ENCODE assay signal across 21 cellular contexts in genomic region chr9:126618200-126618589, GRCh38. TPM values are rescaled to one million over a fixed set of nuclear protein-coding genes. Genes with fewer than 3 reads are reported as not detected.
DNase-seq lines count a peak whose midpoint lies in the region; ATAC-seq, FAIRE-seq and TF ChIP-seq lines count a peak whose summit lies in the region.
"Had no signal": no experiment of that assay in that cellular context is flagged by ENCODE, and none has a peak within 500 bp of the region (broad histone marks: within the 10 kb centered on the region; RNA-seq: fewer than 3 reads in every experiment).

No MANE protein-coding gene starts in this region.

- no peak overlapping the region for H3K27ac ChIP-seq in HepG2 (ENCODE audit: extremely low read length, insufficient read depth, low read length)
- H3K27ac ChIP-seq: heart left ventricle, neutrophil, right atrium auricular region, stomach, uterus had no signal

- no peaks in the 10 kb centered on the region for H3K36me3 Mint-ChIP-seq in stimulated activated naive CD8-positive, alpha-beta T cell treated with anti-CD3 and anti-CD28 coated beads, Interleukin-15, Interleukin-2, amounts not matched to agents 100 ng/mL and 50 ng/mL, for 24 hours (ENCODE audit: low read depth)
- H3K36me3 Mint-ChIP-seq in chondrocyte (ENCODE audit: low read depth) (peaks cover 2% of the 10 kb centered on the region), nephron (ENCODE audit: low read depth) (no peaks in the 10 kb centered on the region), type B pancreatic cell (peaks cover 8% of the 10 kb centered on the region)

- no peaks in the 10 kb centered on the region for H3K9me3 ChIP-seq in HepG2 (ENCODE audit: low read length)
- H3K9me3 ChIP-seq: heart left ventricle, neutrophil, right atrium auricular region, stomach, uterus had no signal

- POLR2A ChIA-PET in HepG2 (lab: Yijun Ruan, JAX): no interaction called here

- peaks cover 73% of the 10 kb centered on the region for H3K27me3 Mint-ChIP-seq in stimulated activated naive CD8-positive, alpha-beta T cell treated with anti-CD3 and anti-CD28 coated beads, Interleukin-15, Interleukin-2, amounts not matched to agents 100 ng/mL and 50 ng/mL, for 24 hours
- H3K27me3 Mint-ChIP-seq in chondrocyte (ENCODE audit: low read depth): peaks cover 76% of the 10 kb centered on the region
- H3K27me3 Mint-ChIP-seq in nephron (ENCODE audit: low read depth): peaks cover 95% of the 10 kb centered on the region
- peaks cover 85% of the 10 kb centered on the region for H3K27me3 Mint-ChIP-seq in type B pancreatic cell

- intact Hi-C loops in HepG2 (cut with micrococcal nuclease; ENCODE audit: unreplicated experiment): no loop called here

- TF ChIP-seq CTCF in chondrocyte (IDR thresholded peaks at IDR 0.05) (no peak), nephron (IDR thresholded peaks at IDR 0.05; ENCODE audit: unreplicated experiment in 3 of 3) (no peak), type B pancreatic cell (conservative IDR thresholded peaks at IDR 0.05) (no peak), HepG2 (CRISPR knock-in tag; IDR thresholded peaks at IDR 0.05) (no peak)

- peak overlapping the region; percentile 5 for H3K4me3 Mint-ChIP-seq in stimulated activated naive CD8-positive, alpha-beta T cell treated with anti-CD3 and anti-CD28 coated beads, Interleukin-15, Interleukin-2, amounts not matched to agents 100 ng/mL and 50 ng/mL, for 24 hours
- no peak overlapping the region for H3K4me3 Mint-ChIP-seq in chondrocyte (ENCODE audit: unreplicated experiment)
- H3K4me3 Mint-ChIP-seq in nephron: peak overlapping the region; percentile 63 to 83 (median 79)
- peak overlapping the region; percentile 76 for H3K4me3 Mint-ChIP-seq in type B pancreatic cell

- peaks cover 14% of the 10 kb centered on the region for H3K4me1 ChIP-seq in HepG2 (ENCODE audit: insufficient read depth, low read length)

- DNase-seq in stimulated activated naive CD8-positive, alpha-beta T cell treated with anti-CD3 and anti-CD28 coated beads, Interleukin-15, Interleukin-2, amounts not matched to agents 100 U/mL and 50 U/mL, for 24 hours: no peak
- DNase-seq in chondrocyte (ENCODE audit: low spot score) (peak; percentile 20), type B pancreatic cell (ENCODE audit: extremely low spot score, unreplicated experiment) (no peak), cerebellar nuclear complex (lab: John Stamatoyannopoulos, UW) (no peak), HepG2 (ENCODE audit: low spot score) (no peak)
- DNase-seq: amygdala; effector memory CD8-positive, alpha-beta T cell; mesenchymal stem cell; NCI-H1417; NCI-H2171 treated with DMSO at 0.1 percent for 48 hours; NCI-H774; stomach; uterus had no signal

- no peak overlapping the region for H3K4me3 ChIP-seq in HepG2 (replicated peaks in 1 of 3; ENCODE audit: insufficient read depth in 1 of 3, low read depth in 2 of 3, low read length in 3 of 3)
- H3K4me3 ChIP-seq: heart left ventricle, right atrium auricular region, uterus had no signal

- no peak overlapping the region for H3K4me2 ChIP-seq in HepG2 (ENCODE audit: low read depth, low read length)

- no peak for TF ChIP-seq POLR2A in HepG2 (IDR thresholded peaks at IDR 0.05; ENCODE audit: insufficient read depth in 1 of 2, low read depth in 2 of 2, low read length in 2 of 2)

- no peaks in the 10 kb centered on the region for H3K79me2 ChIP-seq in HepG2 (ENCODE audit: insufficient read depth, low read length)

- in situ Hi-C loops in HepG2 (cut with HindIII; ENCODE audit: extremely low pct_ligation_motif_present, low pct_unique_long_range_greater_than_20kb): no loop called here

- ATAC-seq in stimulated activated naive CD8-positive, alpha-beta T cell treated with anti-CD3 and anti-CD28 coated beads, Interleukin-15, Interleukin-2, amounts not matched to agents 100 U/mL and 50 U/mL, for 24 hours: no peak
- ATAC-seq in GM21619 (IDR thresholded peaks at IDR 0.05; ENCODE audit: unreplicated experiment) (no peak), HepG2 (no peak)
- ATAC-seq: effector memory CD8-positive, alpha-beta T cell; heart left ventricle had no signal

- no peak overlapping the region for H3K9ac ChIP-seq in HepG2 (ENCODE audit: insufficient read depth, low read depth, low read length)

- WGBS in HepG2 (ENCODE audit: low lambda C conversion rate): 23% methylated on average over 11 of the region's 11 CpGs

- BruUV-seq in HepG2 (replicated peaks; lab: Mats Ljungman, UMichigan): no TSS peak

- no peak overlapping the region for H3K27ac Mint-ChIP-seq in stimulated activated naive CD8-positive, alpha-beta T cell treated with anti-CD3 and anti-CD28 coated beads, Interleukin-15, Interleukin-2, amounts not matched to agents 100 ng/mL and 50 ng/mL, for 24 hours
- no peak overlapping the region for H3K27ac Mint-ChIP-seq in chondrocyte (ENCODE audit: unreplicated experiment)
- H3K27ac Mint-ChIP-seq in nephron: peak overlapping the region in 1 of 3 experiments; percentile 8
- peak overlapping the region; percentile 53 for H3K27ac Mint-ChIP-seq in type B pancreatic cell
- H3K27ac Mint-ChIP-seq: activated T-helper 2 cell treated with anti-CD3 and anti-CD28 coated beads, Interferon-gamma antibody, Interleukin-2, Interleukin-4, amounts not matched to agents 10 μg/mL and 5 μg/mL and 100 μg/mL, durations not matched to agents 14 hours and 24 hours and 36 hours; effector memory CD8-positive, alpha-beta T cell had no signal

- no peaks in the 10 kb centered on the region for H4K20me1 ChIP-seq in HepG2 (ENCODE audit: insufficient read depth, low read length)

- peaks cover 29 to 91% of the 10 kb centered on the region in 2 experiments for H3K27me3 ChIP-seq in HepG2 (ENCODE audit: control insufficient read depth in 1 of 2, insufficient read depth in 2 of 2, low read length in 2 of 2)

- no peaks in the 10 kb centered on the region for H3K36me3 ChIP-seq in HepG2 (replicated peaks in 1 of 2; ENCODE audit: control insufficient read depth in 1 of 2, insufficient read depth in 2 of 2, low read length in 2 of 2)
- H3K36me3 ChIP-seq: heart left ventricle, neutrophil, right atrium auricular region, stomach, uterus had no signal

- peaks cover 12% of the 10 kb centered on the region for H3K4me1 Mint-ChIP-seq in stimulated activated naive CD8-positive, alpha-beta T cell treated with anti-CD3 and anti-CD28 coated beads, Interleukin-15, Interleukin-2, amounts not matched to agents 100 ng/mL and 50 ng/mL, for 24 hours (ENCODE audit: low read depth)
- H3K4me1 Mint-ChIP-seq in chondrocyte (ENCODE audit: low read depth) (peaks cover 6% of the 10 kb centered on the region), nephron (peaks cover 20% of the 10 kb centered on the region), type B pancreatic cell (ENCODE audit: unreplicated experiment) (peaks cover 31% of the 10 kb centered on the region)

- CTCF ChIA-PET in HepG2 (lab: Yijun Ruan, JAX; ENCODE audit: low intra/inter-chr PET ratio, low total read pairs): no interaction called here

- TF ChIP-seq RAD21 in HepG2 (CRISPR knock-in tag; IDR thresholded peaks at IDR 0.05): no peak

- no peak overlapping the region for H2AFZ ChIP-seq in HepG2 (ENCODE audit: low read length)

- no peaks in the 10 kb centered on the region for H3K9me3 Mint-ChIP-seq in stimulated activated naive CD8-positive, alpha-beta T cell treated with anti-CD3 and anti-CD28 coated beads, Interleukin-15, Interleukin-2, amounts not matched to agents 100 ng/mL and 50 ng/mL, for 24 hours
- H3K9me3 Mint-ChIP-seq in chondrocyte (ENCODE audit: low read depth): no peaks in the 10 kb centered on the region
- H3K9me3 Mint-ChIP-seq in nephron: no peaks in the 10 kb centered on the region
- no peaks in the 10 kb centered on the region for H3K9me3 Mint-ChIP-seq in type B pancreatic cell
- H3K9me3 Mint-ChIP-seq: activated T-helper 2 cell treated with anti-CD3 and anti-CD28 coated beads, Interferon-gamma antibody, Interleukin-2, Interleukin-4, amounts not matched to agents 10 μg/mL and 5 μg/mL and 100 μg/mL, durations not matched to agents 14 hours and 24 hours and 36 hours; effector memory CD8-positive, alpha-beta T cell had no signal

- TF ChIP-seq EP300 in HepG2 (IDR thresholded peaks at IDR 0.05; ENCODE audit: low read depth in 2 of 2, low read length in 2 of 2) (no peak), HepG2 (CRISPR knock-in tag; IDR thresholded peaks at IDR 0.05; ENCODE audit: borderline replicate concordance) (no peak)

- FAIRE-seq in HepG2 (lab: Jason Lieb, UNC): no peak
- FAIRE-seq: kidney had no signal

TF ChIP-seq in HepG2, 621 proteins besides CTCF, POLR2A, EP300 and RAD21 (continues in another document):
- TF ChIP-seq ZNF552 (CRISPR knock-in tag; IDR thresholded peaks at IDR 0.05; ENCODE audit: borderline replicate concordance) (no peak), GPN1 (CRISPR knock-in tag; IDR thresholded peaks at IDR 0.05; ENCODE audit: borderline replicate concordance) (no peak), JUN (CRISPR knock-in tag; IDR thresholded peaks at IDR 0.05) (no peak), JDP2 (CRISPR knock-in tag; IDR thresholded peaks at IDR 0.05; ENCODE audit: borderline replicate concordance) (no peak)

RNA-seq across cellular contexts. Expression of gene LMX1B, which starts 4.5 kb away (rescaled TPM):
- total RNA-seq in chondrocyte: 0.17 TPM in 1 of 3 replicates, not detected in the others
- 13.6 and 33.6 TPM in 2 replicates for total RNA-seq in type B pancreatic cell (ENCODE audit: low replicate concordance)
- total RNA-seq in HepG2 (2016; rRNA removed; fragmentation: Illumina TruSeq; extraction: Trizol): not detected in 2 replicates
- not detected in 2 replicates for total RNA-seq in HepG2 (2016; cell fraction: cytosol; rRNA removed; fragmentation: Illumina TruSeq; extraction: Trizol; ENCODE audit: low read depth)
- not detected in 2 replicates for total RNA-seq in HepG2 (2016; cell fraction: insoluble cytoplasmic fraction; rRNA removed; fragmentation: Illumina TruSeq; extraction: Trizol)
- not detected in 2 replicates for total RNA-seq in HepG2 (2016; cell fraction: membrane; rRNA removed; fragmentation: Illumina TruSeq; extraction: Trizol)
- total RNA-seq in HepG2 (2016; cell fraction: nucleus; rRNA removed; fragmentation: Illumina TruSeq; extraction: Trizol): not detected in 2 replicates
- polyA plus RNA-seq in HepG2 (2011; rRNA removed): not detected in 2 replicates
- 0.04 TPM in 1 of 2 replicates, not detected in the other for polyA plus RNA-seq in HepG2 (2011; cell fraction: cytosol; rRNA removed)
- polyA plus RNA-seq in HepG2 (2011; cell fraction: nucleus; rRNA removed): 0.03 TPM in 1 of 2 replicates, not detected in the other
- polyA plus RNA-seq in HepG2 (2012): not detected in 2 replicates
- polyA plus RNA-seq in HepG2 (2016; cell fraction: cytosol; fragmentation: Illumina TruSeq; extraction: Trizol; ENCODE audit: low read depth): not detected in 2 replicates
- 0.03 TPM in 1 of 2 replicates, not detected in the other for polyA plus RNA-seq in HepG2 (2016; cell fraction: insoluble cytoplasmic fraction; fragmentation: Illumina TruSeq; extraction: Trizol; ENCODE audit: low read depth)
- 0.16 TPM in 1 of 2 replicates, not detected in the other for polyA plus RNA-seq in HepG2 (2016; cell fraction: membrane; fragmentation: Illumina TruSeq; extraction: Trizol; ENCODE audit: low read depth)
- polyA plus RNA-seq in HepG2 (2016; cell fraction: nucleus; fragmentation: Illumina TruSeq; extraction: Trizol; ENCODE audit: insufficient read depth, low read depth): not detected in 2 replicates
- polyA minus RNA-seq in HepG2 (2011; rRNA and poly(A)+ RNA removed; ENCODE audit: low replicate concordance): 0.06 TPM in 1 of 2 replicates, not detected in the other
- not detected in 2 replicates for polyA minus RNA-seq in HepG2 (2011; cell fraction: cytosol; rRNA and poly(A)+ RNA removed)
- polyA minus RNA-seq in HepG2 (2011; cell fraction: nucleus; rRNA and poly(A)+ RNA removed): not detected in 2 replicates
- total RNA-seq: activated T-helper 2 cell treated with anti-CD3 and anti-CD28 coated beads, Interferon-gamma antibody, Interleukin-2, Interleukin-4, amounts not matched to agents 10 μg/mL and 5 μg/mL and 100 μg/mL, durations not matched to agents 14 hours and 24 hours and 36 hours; stomach; uterus had no signal

Comparison
In these comparisons a context has a peak if more than half of its experiments do, and no peak if none do; other contexts are left out.
1. RNA of gene LMX1B, which starts 4.5 kb away (total RNA-seq): 13.6 to 33.6 TPM in type B pancreatic cell; 0.17 TPM in chondrocyte and not detected in HepG2; every median in the first group is over 10 times any median in the second.